1 cellular context compared by ENCODE assay signal in the genomic region with DNA sequence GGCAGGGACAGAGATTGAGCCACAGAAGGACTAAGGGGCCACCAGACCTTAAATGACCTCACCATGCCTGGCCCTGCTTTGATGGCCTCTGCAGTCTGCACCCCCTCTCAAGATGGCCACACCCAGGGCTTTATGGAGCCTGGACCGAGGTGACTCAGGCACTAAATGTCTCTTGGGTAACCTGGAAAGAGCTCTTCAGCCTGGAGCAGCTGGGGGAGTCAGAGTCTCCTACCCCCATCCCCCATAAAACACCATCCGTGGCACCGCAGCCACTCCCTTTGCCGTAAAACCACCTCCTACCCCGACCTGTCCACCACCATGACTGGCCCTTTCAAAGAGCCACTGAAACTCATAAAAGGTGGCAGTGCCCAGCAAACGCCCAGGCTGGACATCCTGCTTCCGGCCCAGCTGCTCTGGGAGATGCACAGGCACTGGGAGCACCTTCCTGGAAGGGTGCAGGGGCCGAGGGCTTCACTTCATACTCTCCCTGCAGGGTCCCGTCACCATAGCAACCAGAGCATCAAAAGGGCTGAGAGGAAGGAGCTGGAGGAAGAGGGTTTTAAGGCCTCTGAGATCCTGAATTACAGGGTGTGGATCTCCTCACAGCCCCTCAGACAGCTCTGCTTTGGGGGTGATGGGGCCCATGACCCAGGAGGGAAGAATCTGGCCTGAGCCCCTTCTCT.
TF ChIP-seq lines count a peak whose summit lies in the region.

No MANE protein-coding gene starts in this region.

TF ChIP-seq in GM23338, 12 proteins besides CTCF, POLR2A, EP300 and RAD21 (continued from another document):
- TF ChIP-seq ETS1 (IDR thresholded peaks at IDR 0.05) (no peak), ZNF331 (CRISPR knock-in tag; IDR thresholded peaks at IDR 0.05; ENCODE audit: low read depth) (no peak)
